8 cellular contexts compared by ENCODE assay signal in the genomic region with DNA sequence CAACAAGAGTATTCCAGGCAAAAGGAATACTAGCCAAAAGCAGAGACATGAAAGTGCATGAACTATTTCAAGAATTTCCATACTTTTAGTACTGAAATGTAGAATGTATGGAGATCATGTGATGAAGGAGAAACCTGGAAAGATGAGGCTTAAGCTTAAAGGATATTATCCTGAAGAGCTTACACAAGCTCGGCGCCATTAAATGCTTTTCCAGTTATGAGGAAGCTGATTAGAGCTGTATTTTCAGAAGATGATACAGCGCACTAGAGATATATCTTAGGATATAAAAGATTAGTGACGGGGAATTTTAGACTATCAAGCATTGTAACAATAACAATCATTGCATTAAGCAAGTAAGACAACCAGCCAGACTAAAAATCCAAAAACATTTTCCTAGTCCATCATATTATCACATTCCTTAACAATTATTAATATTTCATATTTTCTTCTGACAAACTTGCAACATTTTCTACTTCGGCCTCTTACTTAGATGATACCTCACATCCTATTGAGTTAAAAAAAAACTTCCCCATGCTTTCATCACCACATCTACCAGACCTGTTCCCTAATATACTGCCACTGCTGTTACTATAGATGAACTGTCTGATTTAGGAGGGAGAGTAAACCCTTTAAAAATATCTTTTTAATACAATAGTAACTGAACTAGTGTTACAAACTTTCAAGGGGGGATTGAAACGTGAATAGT. TPM values are rescaled to one million over a fixed set of nuclear protein-coding genes. Genes with fewer than 3 reads are reported as not detected.
DNase-seq lines count a peak whose midpoint lies in the region; TF ChIP-seq lines count a peak whose summit lies in the region.
"Had no signal": no experiment of that assay in that cellular context is flagged by ENCODE, and none has a peak within 500 bp of the region (broad histone marks: within the 10 kb centered on the region; RNA-seq: fewer than 3 reads in every experiment).

No MANE protein-coding gene starts in this region.

- peak overlapping the region; percentile 97 for H3K9ac ChIP-seq in skeletal muscle satellite cell (ENCODE audit: low read depth, low read length)

- no peak for TF ChIP-seq CTCF in fibroblast of mammary gland (conservative IDR thresholded peaks at IDR 0.05; ENCODE audit: control insufficient read depth, insufficient read depth, low read depth, low read length)

- H3K4me3 ChIP-seq in HAP-1, result peak overlapping the region; percentile 70
- H3K4me3 ChIP-seq in fibroblast of mammary gland (ENCODE audit: control insufficient read depth, low read depth, low read length), result peak overlapping the region; percentile 92
- H3K4me3 ChIP-seq in skeletal muscle satellite cell (ENCODE audit: low read length), result peak overlapping the region; percentile 75

- H3K4me2 ChIP-seq in skeletal muscle satellite cell (ENCODE audit: low read length), result peak overlapping the region; percentile 90

- H3K27me3 ChIP-seq in HAP-1 (ENCODE audit: low read depth) (no peaks in the 10 kb centered on the region), skeletal muscle satellite cell (ENCODE audit: control insufficient read depth, insufficient read depth, low read length) (no peaks in the 10 kb centered on the region)

- H3K36me3 ChIP-seq in HAP-1 (replicated peaks) (peaks cover 21% of the 10 kb centered on the region), skeletal muscle satellite cell (ENCODE audit: insufficient read depth, low read length) (peaks cover 30% of the 10 kb centered on the region)

- H3K4me1 ChIP-seq in HAP-1, result peaks cover 34% of the 10 kb centered on the region
- peaks cover 24% of the 10 kb centered on the region for H3K4me1 ChIP-seq in skeletal muscle satellite cell (ENCODE audit: control insufficient read depth, insufficient read depth, low read length)

- in situ Hi-C loops in HAP-1 (cut with MboI; ENCODE audit: low sequenced_read_pairs), result no loop called here

- DNase-seq in HAP-1 (ENCODE audit: low spot score in 2 of 2) (peak in 1 of 2 experiments; percentile 17), SIG-M5 (lab: John Stamatoyannopoulos, UW) (peak; percentile 1), fibroblast of mammary gland (ENCODE audit: low read depth) (no peak), T-helper 9 cell (no peak), DMS79 (lab: John Stamatoyannopoulos, UW) (no peak)
- DNase-seq in activated CD4-positive, CD25-positive, alpha-beta regulatory T cell (lab: John Stamatoyannopoulos, UW), result no peak
- DNase-seq: NCI-H2171 had no signal

- no peaks in the 10 kb centered on the region for H3K9me3 ChIP-seq in HAP-1
- H3K9me3 ChIP-seq in skeletal muscle satellite cell (replicated peaks; ENCODE audit: low read length), result no peaks in the 10 kb centered on the region

RNA-seq across cellular contexts. Expression of a gene that starts 1.3 kb away (rescaled TPM):
- total RNA-seq in skeletal muscle satellite cell (2012; rRNA removed), result 10.0 and 19.3 TPM in 2 replicates

RNA-seq across cellular contexts. Expression of a gene that starts 19.9 kb away (rescaled TPM):
- 3.8 and 4.8 TPM in 2 replicates for total RNA-seq in skeletal muscle satellite cell (2012; rRNA removed)

RNA-seq across cellular contexts. Expression of a gene that starts 27.8 kb away (rescaled TPM):
- 52.0 and 56.0 TPM in 2 replicates for total RNA-seq in skeletal muscle satellite cell (2012; rRNA removed)
